In genomic region chr2:180618570-180618969, GRCh38 we compare ENCODE assay signal across 25 cellular contexts.
DNase-seq lines count a peak whose midpoint lies in the region; ATAC-seq and TF ChIP-seq lines count a peak whose summit lies in the region.
"Had no signal": no experiment of that assay in that cellular context is flagged by ENCODE, and none has a peak within 500 bp of the region (broad histone marks: within the 10 kb centered on the region; RNA-seq: fewer than 3 reads in every experiment).

No MANE protein-coding gene starts in this region.

- H3K27ac ChIP-seq in BLaER1: no peak overlapping the region
- H3K27ac ChIP-seq: body of pancreas, colonic mucosa, gastroesophageal sphincter, GM23248, suprapubic skin, vagina had no signal

- H3K9ac ChIP-seq in BLaER1: no peak overlapping the region
- H3K9ac ChIP-seq: GM23248 had no signal

- H3K4me3 ChIP-seq in BLaER1: no peak overlapping the region
- H3K4me3 ChIP-seq in astrocyte of the spinal cord (ENCODE audit: low read depth, low read length): no peak overlapping the region
- H3K4me3 ChIP-seq: body of pancreas, colonic mucosa, gastroesophageal sphincter, GM23248, mucosa of descending colon, suprapubic skin, vagina had no signal

- no peaks in the 10 kb centered on the region for H4K20me1 ChIP-seq in BLaER1

- H3K36me3 ChIP-seq in BLaER1: no peaks in the 10 kb centered on the region
- H3K36me3 ChIP-seq: colonic mucosa, gastroesophageal sphincter, suprapubic skin, vagina had no signal

- DNase-seq in Kasumi-1 (lab: John Stamatoyannopoulos, UW): peak; percentile 85 to 91
- DNase-seq in astrocyte of the spinal cord (ENCODE audit: low read depth, low spot score): peak; percentile 55
- peak; percentile 21 for DNase-seq in myocyte (ENCODE audit: low read depth)
- DNase-seq in iPS-NIHi11 (ENCODE audit: low spot score): no peak
- no peak for DNase-seq in LoVo (ENCODE audit: low spot score)
- DNase-seq: activated CD4-positive, alpha-beta T cell treated with anti-CD3 and anti-CD28 coated beads, Interleukin-2, amount 50 U/mL, for 48 hours; activated T-cell treated with anti-CD3 and anti-CD28 coated beads, Interleukin-2, amount 50 U/mL, for 48 hours; body of pancreas; colonic mucosa; DND-41; GM23248; Karpas-422; left cardiac atrium; mucosa of descending colon; NCI-H1417 treated with DMSO at 0.1 percent for 48 hours; NCI-H524; Right ventricle myocardium superior had no signal

- no peak for ATAC-seq in HG03039 (IDR thresholded peaks at IDR 0.05; ENCODE audit: unreplicated experiment)
- no peak for ATAC-seq in HG02610 (IDR thresholded peaks at IDR 0.05; ENCODE audit: unreplicated experiment)
- ATAC-seq: activated naive CD4-positive, alpha-beta T cell treated with anti-CD3 and anti-CD28 coated beads, Interleukin-2, amount 50 U/mL, for 72 hours; body of pancreas; gastroesophageal sphincter; left cardiac atrium; mucosa of descending colon; WTC11 had no signal

- H3K4me1 ChIP-seq in BLaER1: peaks cover 8% of the 10 kb centered on the region
- H3K4me1 ChIP-seq: body of pancreas, colonic mucosa, gastroesophageal sphincter, vagina had no signal

- H3K27me3 ChIP-seq in BLaER1: no peaks in the 10 kb centered on the region
- H3K27me3 ChIP-seq: body of pancreas, colonic mucosa, gastroesophageal sphincter, suprapubic skin, vagina had no signal

- H3K9me3 ChIP-seq in BLaER1: no peaks in the 10 kb centered on the region
- H3K9me3 ChIP-seq: body of pancreas, colonic mucosa, gastroesophageal sphincter, mucosa of descending colon, suprapubic skin, vagina had no signal

- in situ Hi-C loops in astrocyte of the spinal cord (cut with HindIII; ENCODE audit: low sequenced_read_pairs): no loop called here

- no peak for TF ChIP-seq CTCF in astrocyte of the spinal cord (IDR thresholded peaks at IDR 0.05; ENCODE audit: low read depth, low read length)

- H3K4me2 ChIP-seq in BLaER1: peak overlapping the region; percentile 17; the same call in 1 of the 2 replicates

Comparison
In these comparisons a context has a peak if more than half of its experiments do, and no peak if none do; other contexts are left out.
1. DNase-seq: peak in Kasumi-1 (2 of 2), astrocyte of the spinal cord (single experiment) and myocyte (single experiment); none in iPS-NIHi11 (single experiment) and LoVo (single experiment).